27 cellular contexts compared by ENCODE assay signal in genomic region chr2:125886153-125886552, GRCh38.
"Had no signal": no experiment of that assay in that cellular context is flagged by ENCODE, and none has a peak within 500 bp of the region (broad histone marks: within the 10 kb centered on the region; RNA-seq: fewer than 3 reads in every experiment).

No MANE protein-coding gene starts in this region.

- H3K27ac ChIP-seq: stomach, suprapubic skin, testis, thoracic aorta, thyroid gland, tibial artery, tibial nerve, upper lobe of left lung, upper lobe of right lung, uterus, vagina had no signal

- DNase-seq: stimulated activated CD4-positive, alpha-beta T cell treated with anti-CD3 and anti-CD28 coated beads, Interleukin-2, amount 100 ng/mL, for 48 hours; stimulated activated CD4-positive, alpha-beta T cell treated with anti-CD3 and anti-CD28 coated beads, Interleukin-4, amount 100 ng/mL, for 1 hour; stimulated activated CD4-positive, alpha-beta T cell treated with anti-CD3 and anti-CD28 coated beads, Interleukin-4, amount 100 ng/mL, for 24 hours; stimulated activated CD4-positive, alpha-beta T cell treated with anti-CD3 and anti-CD28 coated beads, Interleukin-4, amount 100 ng/mL, for 4 hours; stimulated activated CD8-positive, alpha-beta memory T cell treated with anti-CD3 and anti-CD28 coated beads, Interleukin-4, amount 100 ng/mL, for 48 hours; stimulated activated naive B cell treated with anti-CD40 and anti-IgM and Interleukin-4, amounts not matched to agents 10 μg/mL and 1 μg/mL and 100 μg/mL, for 72 hours; stimulated activated naive CD4-positive, alpha-beta T cell; stimulated activated naive CD4-positive, alpha-beta T cell treated with Interleukin-2 at 50 U/mL for 16 hours; stimulated activated naive CD8-positive, alpha-beta T cell treated with anti-CD3 and anti-CD28 coated beads, Interleukin-15, amount 100 ng/mL, for 72 hours; stimulated activated naive CD8-positive, alpha-beta T cell treated with anti-CD3 and anti-CD28 coated beads, Interleukin-15, Interleukin-2, amounts not matched to agents 100 U/mL and 50 U/mL, for 24 hours; stomach; substantia nigra; testis; thyroid gland; tibial artery; transverse colon; trophoblast cell; upper lobe of left lung; upper lobe of right lung; uterus had no signal

- H3K9me3 ChIP-seq: testis, thyroid gland, uterus, vagina had no signal

- H3K4me3 ChIP-seq: stomach, suprapubic skin, testis, thoracic aorta, thyroid gland, tibial artery, tibial nerve, transverse colon, upper lobe of left lung, upper lobe of right lung, uterus, vagina had no signal

- H3K27me3 ChIP-seq: stomach, suprapubic skin, testis, thyroid gland, tibial artery, tibial nerve, transverse colon, upper lobe of left lung, upper lobe of right lung, uterus, vagina had no signal

- H3K4me1 ChIP-seq: stomach, suprapubic skin, testis, thyroid gland, tibial artery, tibial nerve, transverse colon, upper lobe of left lung, upper lobe of right lung, uterus, vagina had no signal

- H3K36me3 ChIP-seq: stomach, suprapubic skin, thoracic aorta, thyroid gland, tibial artery, tibial nerve, transverse colon, upper lobe of left lung, upper lobe of right lung, uterus, vagina had no signal

- ATAC-seq: stimulated activated effector memory CD8-positive, alpha-beta T cell treated with anti-CD3 and anti-CD28 coated beads, Interleukin-12 subunit alpha, Interleukin-12 subunit beta, amount 100 ng/mL, for 72 hours; stimulated activated memory B cell treated with anti-CD40 and anti-IgM and Interleukin-4, amounts not matched to agents 10 μg/mL and 1 μg/mL and 100 μg/mL, for 72 hours; stimulated activated naive B cell treated with anti-CD40 and anti-IgM and Interleukin-4, amounts not matched to agents 10 μg/mL and 1 μg/mL and 100 μg/mL, for 72 hours; stimulated activated naive CD8-positive, alpha-beta T cell treated with anti-CD3 and anti-CD28 coated beads, Interleukin-15, amount 100 ng/mL, for 72 hours; stimulated activated naive CD8-positive, alpha-beta T cell treated with anti-CD3 and anti-CD28 coated beads, Interleukin-15, Interleukin-2, amounts not matched to agents 100 U/mL and 50 U/mL, for 24 hours; upper lobe of right lung had no signal

- FAIRE-seq: urothelium cell line had no signal
